ENCODE assay signal across 1 cellular context in the genomic region with DNA sequence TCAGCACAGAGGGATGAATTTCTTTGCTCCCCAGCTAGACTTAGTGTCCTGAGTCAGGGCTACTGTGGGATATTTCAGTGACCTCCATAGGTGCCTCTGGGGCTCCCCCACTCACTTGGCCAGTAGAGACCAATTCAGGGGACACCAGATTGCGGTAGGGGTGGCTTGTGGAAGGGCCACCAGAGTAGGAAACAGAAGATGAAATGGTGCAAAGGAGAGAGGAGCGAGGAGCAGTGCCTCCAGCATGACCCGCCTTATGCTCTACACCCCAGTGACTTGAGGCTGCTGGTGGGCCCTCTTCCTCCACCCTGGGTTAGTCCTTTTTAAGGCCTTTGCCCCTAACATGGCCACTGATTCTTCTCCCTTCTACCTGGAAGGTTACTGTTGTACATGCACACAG.
TF ChIP-seq lines count a peak whose summit lies in the region.

No MANE protein-coding gene starts in this region.

TF ChIP-seq in endothelial cell of umbilical vein, 7 proteins besides CTCF, POLR2A, EP300 and RAD21:
- TF ChIP-seq MYC (IDR thresholded peaks at IDR 0.05; ENCODE audit: low read depth, low read length) (no peak), MAX (IDR thresholded peaks at IDR 0.05; ENCODE audit: insufficient read depth, insufficient read length) (no peak), FOS (IDR thresholded peaks at IDR 0.05; ENCODE audit: borderline replicate concordance, insufficient read depth, low read length) (no peak), GATA2 (IDR thresholded peaks at IDR 0.05; ENCODE audit: insufficient read depth, insufficient read length, low read depth, low read length) (no peak), JUN (IDR thresholded peaks at IDR 0.05; ENCODE audit: borderline replicate concordance, insufficient read depth, insufficient read length, low read depth) (no peak), POLR2AphosphoS5 (IDR thresholded peaks at IDR 0.05; ENCODE audit: insufficient read depth, low read depth, low read length) (no peak), EZH2 (IDR thresholded peaks at IDR 0.05; ENCODE audit: borderline replicate concordance, low read depth, low read length, severe bottlenecking) (no peak)
TF ChIP-seq in endothelial cell of umbilical vein: peak in this region for 0.
